8 cellular contexts compared by ENCODE assay signal in genomic region chr17:49035470-49036269, GRCh38. TPM values are rescaled to one million over a fixed set of nuclear protein-coding genes. Genes with fewer than 3 reads are reported as not detected.
DNase-seq lines count a peak whose midpoint lies in the region; ATAC-seq and TF ChIP-seq lines count a peak whose summit lies in the region.

No MANE protein-coding gene starts in this region.

- peaks cover 0 to 3% (median 0%) of the 10 kb centered on the region in 12 donors for H3K4me1 ChIP-seq in heart left ventricle
- H3K4me1 ChIP-seq in skeletal muscle tissue (ENCODE audit: control insufficient read depth in 3 of 3, insufficient read depth in 3 of 3, low read length in 3 of 3) = no peaks in the 10 kb centered on the region

- DNase-seq in NCI-H510A treated with DMSO at 0.1 percent for 48 hours (lab: John Stamatoyannopoulos, UW) = peak; percentile 49
- no peak for DNase-seq in NCI-H510A (lab: John Stamatoyannopoulos, UW)
- DNase-seq in NCI-H2081 treated with DMSO at 0.1 percent for 48 hours (lab: John Stamatoyannopoulos, UW) = peak; percentile 17
- peak; percentile 8 for DNase-seq in activated T-cell treated with anti-CD3 and anti-CD28 coated beads for 1 hour (ENCODE audit: low read depth)
- no peak for DNase-seq in heart left ventricle

- peak; percentile 45 to 72 (median 65) for TF ChIP-seq CTCF in heart left ventricle (IDR thresholded peaks at IDR 0.05)

- no peaks in the 10 kb centered on the region for H3K36me3 ChIP-seq in heart left ventricle
- no peaks in the 10 kb centered on the region for H3K36me3 ChIP-seq in skeletal muscle tissue (ENCODE audit: control insufficient read depth in 3 of 3, insufficient read depth in 3 of 3, low read length in 3 of 3)

- H3K4me3 ChIP-seq in heart left ventricle (peak overlapping the region in 8 of 12 donors; percentile 1 to 38 (median 32)), skeletal muscle tissue (ENCODE audit: low read length in 3 of 3) (peak overlapping the region; percentile 21 to 65 (median 23))

- no peak for TF ChIP-seq POLR2A in heart left ventricle (IDR thresholded peaks at IDR 0.05)

- H3K9ac ChIP-seq in skeletal muscle tissue (ENCODE audit: low read depth in 1 of 3, low read length in 3 of 3) = peak overlapping the region in 2 of 3 donors; percentile 38 to 61

- H3K9me3 ChIP-seq in heart left ventricle (no peaks in the 10 kb centered on the region), skeletal muscle tissue (ENCODE audit: control insufficient read depth in 3 of 3, low read length in 3 of 3) (no peaks in the 10 kb centered on the region)

- peak; percentile 37 to 63 (median 56) for ATAC-seq in heart left ventricle
- ATAC-seq in GM21619 (IDR thresholded peaks at IDR 0.05; ENCODE audit: unreplicated experiment) = no peak
- ATAC-seq in GM21737 (IDR thresholded peaks at IDR 0.05; ENCODE audit: unreplicated experiment) = no peak

- intact Hi-C loops in heart left ventricle (cut with DNase I) = loop anchor here in 9 of 10 donors (5.0 to 10.0 kb wide), 9 partner anchors 91 to 363 kb away; partner anchors contain the start of genes SNF8 (in 1 of the 9), TTLL6 (in 1 of the 9) and UBE2Z (in 1 of the 9)

- 61 to 71% (median 64%) methylated on average over 35 to 42 of the region's 42 CpGs for WGBS in heart left ventricle, 4 donors

- H3K27ac ChIP-seq in heart left ventricle (no peak overlapping the region), skeletal muscle tissue (ENCODE audit: low read depth, low read length) (no peak overlapping the region)

- H3K27me3 ChIP-seq in heart left ventricle (peaks cover 0 to 52% (median 3%) of the 10 kb centered on the region in 9 donors), skeletal muscle tissue (ENCODE audit: control insufficient read depth in 3 of 3, insufficient read depth in 3 of 3, low read length in 3 of 3) (peaks cover 12 to 21% (median 20%) of the 10 kb centered on the region in 3 donors)

RNA-seq across cellular contexts. Expression of gene IGF2BP1, which starts 38.5 kb away (rescaled TPM):
- not detected for total RNA-seq in heart left ventricle
- polyA plus RNA-seq in heart left ventricle = under 1 TPM in 1 of 2 donors, not detected in 1; 0.01 TPM
- 4.7 TPM for total RNA-seq in skeletal muscle tissue

Comparison
In these comparisons a context has a peak if more than half of its experiments do, and no peak if none do; other contexts are left out.
1. DNase-seq: peak in NCI-H510A treated with DMSO at 0.1 percent for 48 hours (single experiment), NCI-H2081 treated with DMSO at 0.1 percent for 48 hours (single experiment) and activated T-cell treated with anti-CD3 and anti-CD28 coated beads for 1 hour (single experiment); none in NCI-H510A (single experiment) and heart left ventricle (0 of 5).
2. ATAC-seq: peak in heart left ventricle (4 of 4); none in GM21619 (single experiment) and GM21737 (single experiment).